In genomic region chr2:149331023-149331400, GRCh38 we compare ENCODE assay signal across 9 cellular contexts. TPM values are rescaled to one million over a fixed set of nuclear protein-coding genes. Genes with fewer than 3 reads are reported as not detected.
DNase-seq lines count a peak whose midpoint lies in the region; ATAC-seq and TF ChIP-seq lines count a peak whose summit lies in the region.
"Had no signal": no experiment of that assay in that cellular context is flagged by ENCODE, and none has a peak within 500 bp of the region (broad histone marks: within the 10 kb centered on the region; RNA-seq: fewer than 3 reads in every experiment).

No MANE protein-coding gene starts in this region.

- CTCF ChIA-PET in mammary epithelial cell (lab: Charles Lee; ENCODE audit: low non-redundant PET) = no interaction called here

- H3K27me3 ChIP-seq in heart right ventricle = peaks cover 0 to 73% (median 40%) of the 10 kb centered on the region in 7 donors
- peaks cover 13% of the 10 kb centered on the region for H3K27me3 ChIP-seq in mammary epithelial cell (ENCODE audit: insufficient read depth, low read length)
- H3K27me3 ChIP-seq in vagina = no peaks in the 10 kb centered on the region

- H3K9me3 ChIP-seq in heart right ventricle (peaks cover 0 to 7% (median 0%) of the 10 kb centered on the region in 11 donors), mammary epithelial cell (replicated peaks; ENCODE audit: insufficient read depth, low read length) (no peaks in the 10 kb centered on the region), mesodermal cell (ENCODE audit: control insufficient read depth, low read length) (peaks cover 3% of the 10 kb centered on the region), vagina (no peaks in the 10 kb centered on the region)

- no peak overlapping the region for H3K27ac ChIP-seq in heart right ventricle
- no peak overlapping the region for H3K27ac ChIP-seq in mammary epithelial cell (ENCODE audit: insufficient read depth, low read depth, low read length)
- peak overlapping the region; percentile 57 for H3K27ac ChIP-seq in mesodermal cell (ENCODE audit: low read depth, low read length, severe bottlenecking)
- no peak overlapping the region for H3K27ac ChIP-seq in vagina

- no peaks in the 10 kb centered on the region for H4K20me1 ChIP-seq in mammary epithelial cell (ENCODE audit: insufficient read depth, low read length)

- no peak for TF ChIP-seq POLR2A in vagina (IDR thresholded peaks at IDR 0.05)

- H3K36me3 ChIP-seq in heart right ventricle (no peaks in the 10 kb centered on the region), mammary epithelial cell (ENCODE audit: insufficient read depth, low read length) (no peaks in the 10 kb centered on the region), mesodermal cell (ENCODE audit: control insufficient read depth, insufficient read depth, low read length) (no peaks in the 10 kb centered on the region), vagina (no peaks in the 10 kb centered on the region)

- H3K4me1 ChIP-seq in heart right ventricle (peaks cover 0 to 17% (median 9%) of the 10 kb centered on the region in 9 donors), mammary epithelial cell (ENCODE audit: insufficient read depth, low read length) (peaks cover 8% of the 10 kb centered on the region), mesodermal cell (ENCODE audit: control insufficient read depth, insufficient read depth, low read length, poor library complexity, severe bottlenecking) (peaks cover 3% of the 10 kb centered on the region), vagina (peaks cover 21% of the 10 kb centered on the region)

- in situ Hi-C loops in mammary epithelial cell (cut with MboI; ENCODE audit: low sequenced_read_pairs in 2 of 2) = no loop called here

- peak overlapping the region; percentile 94 for H2AFZ ChIP-seq in mammary epithelial cell (ENCODE audit: low read depth, low read length)

- no peaks in the 10 kb centered on the region for H3K79me2 ChIP-seq in mammary epithelial cell (ENCODE audit: insufficient read depth, low read length)

- H3K4me3 ChIP-seq in heart right ventricle (peak overlapping the region; percentile 38 to 70 (median 58)), mammary epithelial cell (replicated peaks in 1 of 3; ENCODE audit: insufficient read depth in 1 of 3, low read depth in 2 of 3, low read length in 3 of 3) (peak overlapping the region in 2 of 3 experiments; percentile 41 to 59), mesodermal cell (ENCODE audit: extremely low read depth, insufficient read depth, low read length, poor library complexity, severe bottlenecking) (peak overlapping the region; percentile 88), vagina (peak overlapping the region; percentile 62 to 78)

- peak overlapping the region; percentile 98 for H3K4me2 ChIP-seq in mammary epithelial cell (ENCODE audit: insufficient read depth, low read depth, low read length)

- intact Hi-C loops in heart right ventricle (cut with DNase I) = no loop called here
- intact Hi-C loops in Right ventricle myocardium superior (cut with DNase I) = no loop called here
- intact Hi-C loops in mammary epithelial cell (cut with micrococcal nuclease) = no loop called here
- intact Hi-C loops in vagina (cut with DNase I) = no loop called here

- no peak overlapping the region for H3K9ac ChIP-seq in mammary epithelial cell (ENCODE audit: insufficient read depth, low read length)

- dilution Hi-C loops in mammary epithelial cell (cut with HindIII; ENCODE audit: low sequenced_read_pairs) = no loop called here

- BruUV-seq in mammary epithelial cell (replicated peaks; lab: Mats Ljungman, UMichigan) = no TSS peak

- WGBS in heart right ventricle, 2 donors = 1 to 3% methylated on average over 19 of the region's 19 CpGs
- 23% methylated on average over 4 of the region's 19 CpGs for WGBS in mammary epithelial cell (ENCODE audit: low coverage, missing lambda C conversion rate)
- 1 to 6% methylated on average over 13 to 18 of the region's 19 CpGs for WGBS in mesodermal cell (ENCODE audit: insufficient coverage in 2 of 2), 2 experiments

- no peak for DNase-seq in heart right ventricle
- DNase-seq in Right ventricle myocardium superior = no peak
- DNase-seq in mammary epithelial cell = no peak
- DNase-seq in vagina (ENCODE audit: extremely low spot score in 2 of 2) = no peak
- DNase-seq in NK-92 treated with Interleukin-12 subunit alpha and Interleukin-12 subunit beta, amount 100 ng/mL, for 24 hours (lab: John Stamatoyannopoulos, UW) = no peak
- DNase-seq in NCI-H1694 treated with DMSO at 0.1 percent for 48 hours (lab: John Stamatoyannopoulos, UW) = no peak
- no peak for DNase-seq in NOMO-1 treated with DMSO at 0.1 percent for 48 hours (lab: John Stamatoyannopoulos, UW; ENCODE audit: unreplicated experiment)
- DNase-seq: T-helper 2 cell had no signal

- TF ChIP-seq CTCF in heart right ventricle (IDR thresholded peaks at IDR 0.05) = no peak
- TF ChIP-seq CTCF in mammary epithelial cell (conservative IDR thresholded peaks at IDR 0.05 in 1 of 2, IDR thresholded peaks at IDR 0.05 in 1 of 2; ENCODE audit: extremely low read depth in 1 of 2, insufficient read depth in 1 of 2, low read depth in 1 of 2, low read length in 2 of 2) = no peak
- no peak for TF ChIP-seq CTCF in vagina (IDR thresholded peaks at IDR 0.05)

- ATAC-seq in heart right ventricle (peak in 2 of 8 donors; percentile 4 to 12), Right ventricle myocardium superior (ENCODE audit: poor library complexity) (no peak)

RNA-seq across cellular contexts. Expression of gene LYPD6, which starts 0.6 kb away (rescaled TPM):
- total RNA-seq in heart right ventricle = under 1 TPM in 9 of 10 donors, not detected in 1; 0.12 to 0.55 (median 0.15) TPM
- under 1 TPM; 0.06 to 0.15 TPM for polyA plus RNA-seq in heart right ventricle
- 0.13 TPM for total RNA-seq in Right ventricle myocardium superior
- under 1 TPM; 0.33 to 0.45 TPM for total RNA-seq in mammary epithelial cell
- polyA plus RNA-seq in mammary epithelial cell = 0.07 TPM
- not detected for polyA minus RNA-seq in mammary epithelial cell
- 27.9 TPM for polyA plus RNA-seq in mesodermal cell (2013, experiment 1 of 2)
- polyA plus RNA-seq in mesodermal cell (2013, experiment 2 of 2) = 31.8 TPM
- 0.25 TPM for total RNA-seq in vagina
